Comparison of ENCODE assay signal across 1 cellular context in the genomic region with DNA sequence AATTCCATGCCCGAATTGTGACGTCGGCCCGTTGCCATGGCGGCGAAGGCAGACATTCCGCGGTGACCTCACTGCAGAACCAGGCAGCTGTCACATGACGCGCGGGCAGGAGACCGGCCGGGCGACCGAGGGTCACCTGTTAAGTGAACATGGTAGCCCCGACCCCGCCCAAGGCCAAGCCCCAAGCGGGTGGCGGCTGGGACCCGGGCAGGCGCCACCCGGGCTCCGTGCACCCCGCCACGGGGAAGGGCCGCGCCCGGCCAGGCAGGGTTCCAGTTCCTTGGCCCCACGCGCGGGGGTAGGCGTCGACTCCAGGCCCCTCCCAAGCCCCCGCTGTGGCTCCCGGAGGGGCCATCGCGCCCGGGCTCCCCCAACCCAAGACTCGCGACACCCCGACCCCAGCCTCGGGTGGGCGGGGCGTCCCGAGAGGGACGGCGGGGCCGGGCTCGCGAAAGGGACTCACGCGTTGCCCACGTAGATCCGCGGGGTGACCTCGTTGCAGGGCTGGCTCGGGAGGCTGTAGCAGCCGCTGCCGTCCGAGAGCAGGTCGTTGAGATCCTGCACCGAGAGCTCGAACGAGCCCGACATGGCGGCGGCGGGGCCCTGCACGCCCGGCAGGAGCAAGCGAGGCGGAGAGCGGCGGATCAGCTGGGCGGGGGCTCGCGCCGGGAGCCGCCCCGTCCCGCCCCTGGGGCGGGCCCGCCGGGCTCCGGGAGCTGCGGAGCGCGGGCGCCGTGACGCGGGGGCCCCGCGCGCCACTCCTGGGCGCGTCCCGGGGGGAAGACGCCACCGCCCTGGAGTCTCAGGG.
TF ChIP-seq lines count a peak whose summit lies in the region.

Gene DUSP3, minus strand, starts transcription at position 641 of the 808 bp plus-strand sequence. Its CDS starts 53 bp downstream, at position 588.

TF ChIP-seq in HepG2, 621 proteins besides CTCF, POLR2A, EP300 and RAD21 (continued from another document):
- no peak for TF ChIP-seq ELF3 (CRISPR knock-in tag; IDR thresholded peaks at IDR 0.05)
- 0 out of 2 replicates have a peak, but pooled peaks have one; percentile 5 for TF ChIP-seq ZNF121 (CRISPR knock-in tag; IDR thresholded peaks at IDR 0.05)
- TF ChIP-seq ARHGAP35 (CRISPR knock-in tag; IDR thresholded peaks at IDR 0.05; ENCODE audit: borderline replicate concordance), result peak; percentile 36; the same call in 1 of the 2 replicates
- TF ChIP-seq ZZZ3 (CRISPR knock-in tag; IDR thresholded peaks at IDR 0.05; ENCODE audit: borderline replicate concordance), result no peak
- peak; percentile 22; the same call in 1 of the 2 replicates for TF ChIP-seq ZNF792 (CRISPR knock-in tag; IDR thresholded peaks at IDR 0.05)
- no peak for TF ChIP-seq DMTF1 (CRISPR knock-in tag; IDR thresholded peaks at IDR 0.05)
- no peak for TF ChIP-seq HNRNPH1 (optimal IDR thresholded peaks at IDR 0.05; ENCODE audit: low read depth, low read length)
